16 cellular contexts compared by ENCODE assay signal in genomic region chr18:48959921-48960920, GRCh38. TPM values are rescaled to one million over a fixed set of nuclear protein-coding genes. Genes with fewer than 3 reads are reported as not detected.
DNase-seq lines count a peak whose midpoint lies in the region; ATAC-seq, FAIRE-seq and TF ChIP-seq lines count a peak whose summit lies in the region.
"Had no signal": no experiment of that assay in that cellular context is flagged by ENCODE, and none has a peak within 500 bp of the region (broad histone marks: within the 10 kb centered on the region; RNA-seq: fewer than 3 reads in every experiment).

No MANE protein-coding gene starts in this region.

- H3K36me3 Mint-ChIP-seq in endodermal cell (ENCODE audit: low read depth), result peaks cover 5% of the 10 kb centered on the region
- H3K36me3 Mint-ChIP-seq: CD4-positive, CD25-positive, alpha-beta regulatory T cell had no signal

- TF ChIP-seq CTCF in endodermal cell (conservative IDR thresholded peaks at IDR 0.05), result no peak

- FAIRE-seq in GM12892 (lab: Jason Lieb, UNC), result no peak
- FAIRE-seq: GM12878 had no signal

- H3K4me1 ChIP-seq in endodermal cell (ENCODE audit: control insufficient read depth, insufficient read depth, low read length) (peaks cover 18% of the 10 kb centered on the region), mesodermal cell (ENCODE audit: control insufficient read depth, insufficient read depth, low read length, poor library complexity, severe bottlenecking) (peaks cover 64% of the 10 kb centered on the region)

- peak overlapping the region; percentile 97 for H3K27ac Mint-ChIP-seq in endodermal cell
- H3K27ac Mint-ChIP-seq: stimulated activated naive CD8-positive, alpha-beta T cell treated with anti-CD3 and anti-CD28 coated beads, Interleukin-15, amount 100 ng/mL, for 72 hours had no signal

- H3K27me3 ChIP-seq in endodermal cell (ENCODE audit: control insufficient read depth, insufficient read depth, low read length, poor library complexity, severe bottlenecking), result no peaks in the 10 kb centered on the region
- H3K27me3 ChIP-seq: dorsolateral prefrontal cortex had no signal

- peak overlapping the region; percentile 39 for H3K4me3 ChIP-seq in endodermal cell (ENCODE audit: low read length)
- H3K4me3 ChIP-seq in mesodermal cell (ENCODE audit: extremely low read depth, insufficient read depth, low read length, poor library complexity, severe bottlenecking), result no peak overlapping the region
- H3K4me3 ChIP-seq: dorsolateral prefrontal cortex, GM12878 had no signal

- WGBS in endodermal cell (ENCODE audit: insufficient coverage in 1 of 2, insufficient read length in 1 of 2), 2 experiments, result 6 to 15% methylated on average over 13 to 17 of the region's 17 CpGs
- 10 to 17% methylated on average over 10 to 14 of the region's 17 CpGs for WGBS in mesodermal cell (ENCODE audit: insufficient coverage in 2 of 2), 2 experiments

- TF ChIP-seq POLR2A in GM12892 (IDR thresholded peaks at IDR 0.05; ENCODE audit: low read depth, low read length), result no peak

- H3K27ac ChIP-seq in endodermal cell (ENCODE audit: low read depth, low read length) (peak overlapping the region; percentile 69), mesodermal cell (ENCODE audit: low read depth, low read length, severe bottlenecking) (peak overlapping the region; percentile 90)
- H3K27ac ChIP-seq: dorsolateral prefrontal cortex, neutrophil had no signal

- peaks cover 67% of the 10 kb centered on the region for H3K4me1 Mint-ChIP-seq in endodermal cell

- peak; percentile 92 for DNase-seq in ELF-1 (ENCODE audit: low read depth, low spot score)
- DNase-seq in NCI-H226, result peak; percentile 73
- peak; percentile 97 for DNase-seq in endodermal cell
- DNase-seq in dermis blood vessel endothelial cell, result no peak
- no peak for DNase-seq in GM12892 (ENCODE audit: insufficient read length)
- DNase-seq in head of caudate nucleus, result no peak
- DNase-seq: activated naive CD4-positive, alpha-beta T cell treated with Interleukin-2 at 50 U/mL for 16 hours; CD4-positive, CD25-positive, alpha-beta regulatory T cell; dorsolateral prefrontal cortex; NCI-H345; stimulated activated CD4-positive, alpha-beta T cell treated with anti-CD3 and anti-CD28 coated beads, Interleukin-1b, Interleukin-23, amount 100 ng/mL, for 48 hours; stimulated activated naive CD8-positive, alpha-beta T cell treated with anti-CD3 and anti-CD28 coated beads, Interleukin-15, amount 100 ng/mL, for 72 hours had no signal

- H3K9ac ChIP-seq in endodermal cell (ENCODE audit: extremely low read depth, low read length, poor library complexity, severe bottlenecking), result peak overlapping the region; percentile 68

- peaks cover 1% of the 10 kb centered on the region for H3K27me3 Mint-ChIP-seq in endodermal cell (ENCODE audit: insufficient read depth)

- peak overlapping the region; percentile 35 for H3K4me3 Mint-ChIP-seq in endodermal cell
- H3K4me3 Mint-ChIP-seq: stimulated activated naive CD8-positive, alpha-beta T cell treated with anti-CD3 and anti-CD28 coated beads, Interleukin-15, amount 100 ng/mL, for 72 hours had no signal

- H3K36me3 ChIP-seq in endodermal cell (ENCODE audit: control insufficient read depth, insufficient read depth, low read length) (no peaks in the 10 kb centered on the region), mesodermal cell (ENCODE audit: control insufficient read depth, insufficient read depth, low read length) (no peaks in the 10 kb centered on the region)
- H3K36me3 ChIP-seq: neutrophil had no signal

- no peak for ATAC-seq in GM21723 (IDR thresholded peaks at IDR 0.05; ENCODE audit: unreplicated experiment)
- ATAC-seq: GM12878; stimulated activated naive CD8-positive, alpha-beta T cell treated with anti-CD3 and anti-CD28 coated beads, Interleukin-15, amount 100 ng/mL, for 72 hours had no signal

- H3K9me3 ChIP-seq in endodermal cell (ENCODE audit: control insufficient read depth, low read length) (no peaks in the 10 kb centered on the region), mesodermal cell (ENCODE audit: control insufficient read depth, low read length) (no peaks in the 10 kb centered on the region)
- H3K9me3 ChIP-seq: neutrophil had no signal

- intact Hi-C loops in head of caudate nucleus (cut with DNase I), result loop anchor here (10.0 kb wide), 1 partner anchor 225 kb away; no protein-coding TSS in a partner anchor

- no peaks in the 10 kb centered on the region for H3K9me3 Mint-ChIP-seq in endodermal cell
- H3K9me3 Mint-ChIP-seq: CD4-positive, CD25-positive, alpha-beta regulatory T cell; stimulated activated naive CD8-positive, alpha-beta T cell treated with anti-CD3 and anti-CD28 coated beads, Interleukin-15, amount 100 ng/mL, for 72 hours had no signal

RNA-seq across cellular contexts. Expression of gene SMAD7, which starts 9.5 kb away (rescaled TPM):
- 10 to 100 TPM; 52.4 to 67.4 TPM for total RNA-seq in endodermal cell
- 16.5 TPM for polyA plus RNA-seq in endodermal cell (2013, experiment 1 of 2)
- polyA plus RNA-seq in endodermal cell (2013, experiment 2 of 2), result 16.2 TPM
- 45.1 TPM for polyA plus RNA-seq in mesodermal cell (2013, experiment 1 of 2)
- polyA plus RNA-seq in mesodermal cell (2013, experiment 2 of 2), result 42.8 TPM
- 6.2 and 9.0 TPM in 2 replicates for total RNA-seq in dermis blood vessel endothelial cell
- polyA plus RNA-seq in GM12892 (2012; ENCODE audit: missing spikeins), result 13.8 TPM

Comparison
In these comparisons a context has a peak if more than half of its experiments do, and no peak if none do; other contexts are left out.
1. DNase-seq: peak in ELF-1 (single experiment), NCI-H226 (single experiment) and endodermal cell (single experiment); none in dermis blood vessel endothelial cell (single experiment), GM12892 (single experiment) and head of caudate nucleus (0 of 42).